9 cellular contexts compared by ENCODE assay signal in genomic region chr20:25864986-25865714, GRCh38.
DNase-seq lines count a peak whose midpoint lies in the region; ATAC-seq, FAIRE-seq and TF ChIP-seq lines count a peak whose summit lies in the region.
"Had no signal": no experiment of that assay in that cellular context is flagged by ENCODE, and none has a peak within 500 bp of the region (broad histone marks: within the 10 kb centered on the region; RNA-seq: fewer than 3 reads in every experiment).

No MANE protein-coding gene starts in this region.

- no peaks in the 10 kb centered on the region for H3K9me3 Mint-ChIP-seq in activated naive CD4-positive, alpha-beta T cell treated with anti-CD3 and anti-CD28 coated beads for 36 hours

- TF ChIP-seq RAD21 in GM12878 (IDR thresholded peaks at IDR 0.05; ENCODE audit: insufficient read depth, low read depth, low read length), result no peak

- H3K27ac ChIP-seq in GM12878 (ENCODE audit: control insufficient read depth, insufficient read depth) (no peak overlapping the region), right lobe of liver (no peak overlapping the region), tibial nerve (no peak overlapping the region)

- no peaks in the 10 kb centered on the region for H4K20me1 ChIP-seq in GM12878 (ENCODE audit: control insufficient read depth, insufficient read depth)

- peak overlapping the region; percentile 71 for H3K4me2 ChIP-seq in GM12878 (ENCODE audit: control insufficient read depth, insufficient read depth)

- no peak for ATAC-seq in GM12878
- no peak for ATAC-seq in right lobe of liver
- no peak for ATAC-seq in HG03342 (IDR thresholded peaks at IDR 0.05; ENCODE audit: unreplicated experiment)
- ATAC-seq in HG03280 (IDR thresholded peaks at IDR 0.05; ENCODE audit: unreplicated experiment), result no peak

- CTCF ChIA-PET in activated naive CD4-positive, alpha-beta T cell treated with anti-CD3 and anti-CD28 coated beads for 36 hours (lab: Charles Lee), result no interaction called here
- CTCF ChIA-PET in GM12878 (lab: Yijun Ruan, JAX), result no interaction called here

- TF ChIP-seq POLR2A in GM12878 (IDR thresholded peaks at IDR 0.05; ENCODE audit: low read depth, low read length) (no peak), right lobe of liver (IDR thresholded peaks at IDR 0.05) (no peak), tibial nerve (IDR thresholded peaks at IDR 0.05) (no peak)

- peak overlapping the region; percentile 55 for H3K4me3 Mint-ChIP-seq in activated naive CD4-positive, alpha-beta T cell treated with anti-CD3 and anti-CD28 coated beads for 36 hours

- TF ChIP-seq EP300 in GM12878 (IDR thresholded peaks at IDR 0.05; ENCODE audit: borderline replicate concordance in 1 of 2, control insufficient read depth in 1 of 2, low read depth in 2 of 2, low read length in 2 of 2) (no peak), tibial nerve (IDR thresholded peaks at IDR 0.05) (no peak)

- H3K4me1 ChIP-seq in GM12878 (ENCODE audit: control insufficient read depth, insufficient read depth, low read length) (peaks cover 6% of the 10 kb centered on the region), right lobe of liver (peaks cover 0 to 18% (median 3%) of the 10 kb centered on the region in 4 donors), tibial nerve (peaks cover 0 to 58% (median 18%) of the 10 kb centered on the region in 4 donors)

- H3K4me3 ChIP-seq in GM12878, result no peak overlapping the region
- peak overlapping the region in 2 of 3 donors; percentile 18 to 29 for H3K4me3 ChIP-seq in right lobe of liver
- H3K4me3 ChIP-seq in tibial nerve, result peak overlapping the region; percentile 7 to 41 (median 34)

- intact Hi-C loops in activated naive CD4-positive, alpha-beta T cell treated with anti-CD3 and anti-CD28 coated beads for 36 hours (cut with micrococcal nuclease), result no loop called here
- intact Hi-C loops in GM12878 (cut with micrococcal nuclease; ENCODE audit: unreplicated experiment), result no loop called here
- intact Hi-C loops in right lobe of liver (cut with DNase I), result no loop called here

- no TSS peak for BruUV-seq in GM12878 (replicated peaks; lab: Mats Ljungman, UMichigan)

- no peak for DNase-seq in activated naive CD4-positive, alpha-beta T cell treated with anti-CD3 and anti-CD28 coated beads for 36 hours
- DNase-seq in activated naive CD4-positive, alpha-beta T cell treated with Interleukin-2 at 50 U/mL for 16 hours, result no peak
- DNase-seq in GM12878 (ENCODE audit: low read depth, low spot score) (no peak), right lobe of liver (peak in 1 of 3 donors; percentile 53), tibial nerve (ENCODE audit: low spot score in 2 of 2) (no peak), GM13977 (ENCODE audit: low spot score) (no peak)

- peaks cover 38% of the 10 kb centered on the region for H3K4me1 Mint-ChIP-seq in activated naive CD4-positive, alpha-beta T cell treated with anti-CD3 and anti-CD28 coated beads for 36 hours (ENCODE audit: low read depth)

- no peaks in the 10 kb centered on the region for H3K36me3 Mint-ChIP-seq in activated naive CD4-positive, alpha-beta T cell treated with anti-CD3 and anti-CD28 coated beads for 36 hours (ENCODE audit: low read depth)

- in situ Hi-C loops in GM12878 (cut with MboI), result no loop called here
- in situ Hi-C loops in GM13977 (cut with MboI; ENCODE audit: low pct_unique_long_range_greater_than_20kb, low sequenced_read_pairs, unreplicated experiment), result no loop called here

- no peaks in the 10 kb centered on the region; a peak in 2 of 4 replicates for H3K27me3 ChIP-seq in GM12878 (replicated peaks in 1 of 2; ENCODE audit: control insufficient read depth in 2 of 2, insufficient read depth in 2 of 2, low read length in 1 of 2)
- peaks cover 0 to 13% of the 10 kb centered on the region in 2 donors for H3K27me3 ChIP-seq in right lobe of liver
- H3K27me3 ChIP-seq in tibial nerve, result peaks cover 0 to 5% of the 10 kb centered on the region in 2 donors

- H3K9me3 ChIP-seq in GM12878 (replicated peaks; ENCODE audit: control insufficient read depth, insufficient read depth, low read length) (no peaks in the 10 kb centered on the region), right lobe of liver (no peaks in the 10 kb centered on the region), tibial nerve (no peaks in the 10 kb centered on the region)

- RAD21 ChIA-PET in GM12878 (lab: Charles Lee; ENCODE audit: unreplicated experiment), result no interaction called here

- no peak for FAIRE-seq in GM12878 (lab: Jason Lieb, UNC)
- FAIRE-seq: H54 had no signal

- no peaks in the 10 kb centered on the region for H3K79me2 ChIP-seq in GM12878 (ENCODE audit: control insufficient read depth, insufficient read depth, low read length)

- H2AFZ ChIP-seq in GM12878 (ENCODE audit: control insufficient read depth, low read depth, low read length), result peak overlapping the region; percentile 54

- WGBS in GM12878 (ENCODE audit: insufficient coverage, insufficient replicate concordance, low lambda C conversion rate, missing lambda C conversion rate), result 55% methylated on average over 28 of the region's 28 CpGs
- WGBS in right lobe of liver (ENCODE audit: insufficient coverage, low coverage, low lambda C conversion rate, missing lambda C conversion rate), result 94% methylated on average over 3 of the region's 28 CpGs
- 50 to 73% methylated on average over 20 to 28 of the region's 28 CpGs for WGBS in tibial nerve, 2 donors

- H3K27ac Mint-ChIP-seq in activated naive CD4-positive, alpha-beta T cell treated with anti-CD3 and anti-CD28 coated beads for 36 hours, result no peak overlapping the region

- H3K36me3 ChIP-seq in GM12878 (ENCODE audit: control insufficient read depth in 2 of 2, insufficient read depth in 2 of 2, low read length in 1 of 2), result no peaks in the 10 kb centered on the region
- no peaks in the 10 kb centered on the region for H3K36me3 ChIP-seq in right lobe of liver
- no peaks in the 10 kb centered on the region for H3K36me3 ChIP-seq in tibial nerve

- TF ChIP-seq CTCF in GM12878 (IDR thresholded peaks at IDR 0.05 in 2 of 3, conservative IDR thresholded peaks at IDR 0.05 in 1 of 3; ENCODE audit: control insufficient read depth in 2 of 3, extremely low read depth in 1 of 3, insufficient read depth in 1 of 3, low read depth in 3 of 3, low read length in 3 of 3), result no peak
- no peak for TF ChIP-seq CTCF in right lobe of liver (IDR thresholded peaks at IDR 0.05)
- no peak for TF ChIP-seq CTCF in tibial nerve (IDR thresholded peaks at IDR 0.05)
- no peak for TF ChIP-seq CTCF in GM13977 (IDR thresholded peaks at IDR 0.05; ENCODE audit: extremely low read depth, insufficient read depth, missing control alignments)

- no peak overlapping the region for H3K9ac ChIP-seq in GM12878 (ENCODE audit: control insufficient read depth, insufficient read depth, low read length)

- H3K27me3 Mint-ChIP-seq in activated naive CD4-positive, alpha-beta T cell treated with anti-CD3 and anti-CD28 coated beads for 36 hours (ENCODE audit: low read depth), result peaks cover 72% of the 10 kb centered on the region

- SMC1A ChIA-PET in GM12878 (lab: Charles Lee; ENCODE audit: uncharacterized antibody, unreplicated experiment), result no interaction called here

- POLR2A ChIA-PET in GM12878 (lab: Charles Lee), result no interaction called here

TF ChIP-seq in GM12878, 131 proteins besides CTCF, POLR2A, EP300 and RAD21:
- TF ChIP-seq FOS (IDR thresholded peaks at IDR 0.05; ENCODE audit: borderline replicate concordance, extremely low read depth, insufficient read length) (no peak), IKZF1 (conservative IDR thresholded peaks at IDR 0.05) (no peak), RELA (IDR thresholded peaks at IDR 0.05; ENCODE audit: borderline replicate concordance, partially characterized antibody) (no peak), CHD1 (IDR thresholded peaks at IDR 0.05; ENCODE audit: low read depth, low read length) (no peak), YBX1 (IDR thresholded peaks at IDR 0.05) (no peak), PML (IDR thresholded peaks at IDR 0.05; ENCODE audit: low read length) (no peak), NFYA (IDR thresholded peaks at IDR 0.05; ENCODE audit: borderline replicate concordance, low read depth, low read length) (no peak), RB1 (IDR thresholded peaks at IDR 0.05; ENCODE audit: borderline replicate concordance) (no peak), ASH2L (IDR thresholded peaks at IDR 0.05; ENCODE audit: borderline replicate concordance, low read depth) (no peak), SREBF1 (IDR thresholded peaks at IDR 0.05; ENCODE audit: low read length) (no peak), SUZ12 (IDR thresholded peaks at IDR 0.05; ENCODE audit: unreplicated experiment) (no peak), YY1 (IDR thresholded peaks at IDR 0.05; ENCODE audit: low read depth, low read length) (no peak), NR2C1 (IDR thresholded peaks at IDR 0.05) (no peak), ZNF274 (IDR thresholded peaks at IDR 0.05; ENCODE audit: insufficient read depth, insufficient read length) (no peak)
- TF ChIP-seq, protein P1, sequence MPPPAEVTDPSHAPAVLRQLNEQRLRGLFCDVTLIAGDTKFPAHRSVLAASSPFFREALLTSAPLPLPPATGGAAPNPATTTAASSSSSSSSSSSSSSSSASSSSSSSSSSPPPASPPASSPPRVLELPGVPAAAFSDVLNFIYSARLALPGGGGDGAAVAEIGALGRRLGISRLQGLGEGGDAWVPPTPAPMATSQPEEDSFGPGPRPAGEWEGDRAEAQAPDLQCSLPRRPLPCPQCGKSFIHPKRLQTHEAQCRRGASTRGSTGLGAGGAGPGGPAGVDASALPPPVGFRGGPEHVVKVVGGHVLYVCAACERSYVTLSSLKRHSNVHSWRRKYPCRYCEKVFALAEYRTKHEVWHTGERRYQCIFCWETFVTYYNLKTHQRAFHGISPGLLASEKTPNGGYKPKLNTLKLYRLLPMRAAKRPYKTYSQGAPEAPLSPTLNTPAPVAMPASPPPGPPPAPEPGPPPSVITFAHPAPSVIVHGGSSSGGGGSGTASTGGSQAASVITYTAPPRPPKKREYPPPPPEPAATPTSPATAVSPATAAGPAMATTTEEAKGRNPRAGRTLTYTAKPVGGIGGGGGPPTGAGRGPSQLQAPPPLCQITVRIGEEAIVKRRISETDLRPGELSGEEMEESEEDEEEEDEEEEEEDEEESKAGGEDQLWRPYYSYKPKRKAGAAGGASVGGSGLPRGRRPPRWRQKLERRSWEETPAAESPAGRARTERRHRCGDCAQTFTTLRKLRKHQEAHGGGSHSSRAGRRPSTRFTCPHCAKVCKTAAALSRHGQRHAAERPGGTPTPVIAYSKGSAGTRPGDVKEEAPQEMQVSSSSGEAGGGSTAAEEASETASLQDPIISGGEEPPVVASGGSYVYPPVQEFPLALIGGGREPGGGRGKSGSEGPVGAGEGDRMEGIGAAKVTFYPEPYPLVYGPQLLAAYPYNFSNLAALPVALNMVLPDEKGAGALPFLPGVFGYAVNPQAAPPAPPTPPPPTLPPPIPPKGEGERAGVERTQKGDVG (CRISPR knock-in tag; IDR thresholded peaks at IDR 0.05), result no peak
TF ChIP-seq in GM12878: peak in this region for 0.
